Comparison of ENCODE assay signal across 10 cellular contexts in the genomic region with DNA sequence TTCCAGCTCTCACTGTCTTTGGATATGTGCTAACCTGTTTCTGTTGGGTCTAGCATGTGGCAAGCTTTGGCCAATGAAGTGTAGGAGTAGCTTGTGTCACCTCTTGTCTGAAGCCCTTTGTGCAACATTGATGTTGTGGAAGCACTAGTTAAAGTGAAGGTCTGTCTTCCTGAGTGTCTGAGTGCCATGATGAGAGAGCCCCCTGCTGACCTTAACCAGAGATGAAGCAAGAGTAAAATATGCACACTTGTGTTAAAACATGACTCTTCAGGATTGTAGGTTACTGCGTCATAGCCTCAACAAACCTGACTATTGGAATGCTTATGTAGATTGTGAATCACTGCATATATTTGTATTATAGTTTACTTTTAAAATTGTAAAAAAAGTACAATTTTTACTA.
DNase-seq lines count a peak whose midpoint lies in the region; ATAC-seq and TF ChIP-seq lines count a peak whose summit lies in the region.
"Had no signal": no experiment of that assay in that cellular context is flagged by ENCODE, and none has a peak within 500 bp of the region (broad histone marks: within the 10 kb centered on the region; RNA-seq: fewer than 3 reads in every experiment).

No MANE protein-coding gene starts in this region.

- no peaks in the 10 kb centered on the region for H3K4me1 Mint-ChIP-seq in MCF 10A (ENCODE audit: insufficient read depth, unreplicated experiment)
- H3K4me1 Mint-ChIP-seq: CD4-positive, CD25-positive, alpha-beta regulatory T cell had no signal

- 89% methylated on average over 1 of the region's 1 CpG for WGBS in mammary epithelial cell (ENCODE audit: low coverage, missing lambda C conversion rate)

- H3K36me3 ChIP-seq in mammary epithelial cell (ENCODE audit: insufficient read depth, low read length) (no peaks in the 10 kb centered on the region), upper lobe of right lung (no peaks in the 10 kb centered on the region)
- H3K36me3 ChIP-seq: thoracic aorta had no signal

- CTCF ChIA-PET in MCF 10A (lab: Yijun Ruan, JAX): interaction anchor here (0.6 kb wide), 1 partner anchor 12 kb away, joined by 3 read pairs; no protein-coding TSS in a partner anchor
- CTCF ChIA-PET in mammary epithelial cell (lab: Charles Lee; ENCODE audit: low non-redundant PET): no interaction called here

- no peaks in the 10 kb centered on the region for H3K36me3 Mint-ChIP-seq in MCF 10A (ENCODE audit: insufficient read depth, unreplicated experiment)
- H3K36me3 Mint-ChIP-seq: CD4-positive, CD25-positive, alpha-beta regulatory T cell had no signal

- no peak overlapping the region for H3K9ac ChIP-seq in mammary epithelial cell (ENCODE audit: insufficient read depth, low read length)

- H3K4me3 Mint-ChIP-seq in MCF 10A (ENCODE audit: unreplicated experiment): no peak overlapping the region
- H3K4me3 Mint-ChIP-seq: CD4-positive, CD25-positive, alpha-beta regulatory T cell had no signal

- in situ Hi-C loops in mammary epithelial cell (cut with MboI; ENCODE audit: low sequenced_read_pairs in 2 of 2): no loop called here

- H3K4me1 ChIP-seq in mammary epithelial cell (ENCODE audit: insufficient read depth, low read length) (no peaks in the 10 kb centered on the region), upper lobe of right lung (no peaks in the 10 kb centered on the region)

- H2AFZ ChIP-seq in mammary epithelial cell (ENCODE audit: low read depth, low read length): no peak overlapping the region

- H3K79me2 ChIP-seq in mammary epithelial cell (ENCODE audit: insufficient read depth, low read length): no peaks in the 10 kb centered on the region

- no peaks in the 10 kb centered on the region for H3K27me3 ChIP-seq in mammary epithelial cell (ENCODE audit: insufficient read depth, low read length)
- H3K27me3 ChIP-seq in upper lobe of right lung: no peaks in the 10 kb centered on the region

- no peak overlapping the region for H3K4me2 ChIP-seq in mammary epithelial cell (ENCODE audit: insufficient read depth, low read depth, low read length)

- BruUV-seq in MCF 10A (replicated peaks; lab: Mats Ljungman, UMichigan) (no TSS peak), mammary epithelial cell (replicated peaks; lab: Mats Ljungman, UMichigan) (no TSS peak)

- H3K4me3 ChIP-seq in mammary epithelial cell (replicated peaks in 1 of 3; ENCODE audit: insufficient read depth in 1 of 3, low read depth in 2 of 3, low read length in 3 of 3) (no peak overlapping the region), upper lobe of right lung (no peak overlapping the region)
- H3K4me3 ChIP-seq: thoracic aorta had no signal

- H4K20me1 ChIP-seq in mammary epithelial cell (ENCODE audit: insufficient read depth, low read length): no peaks in the 10 kb centered on the region

- ATAC-seq in upper lobe of right lung (peak; percentile 66), GM19452 (IDR thresholded peaks at IDR 0.05; ENCODE audit: unreplicated experiment) (no peak), GM18520 (IDR thresholded peaks at IDR 0.05; ENCODE audit: unreplicated experiment) (no peak)

- intact Hi-C loops in MCF 10A (cut with micrococcal nuclease): loop anchor here (5.0 kb wide), 1 partner anchor 100 kb away; no protein-coding TSS in a partner anchor
- intact Hi-C loops in mammary epithelial cell (cut with micrococcal nuclease): no loop called here
- intact Hi-C loops in upper lobe of right lung (cut with DNase I): no loop called here

- peak; percentile 68 for DNase-seq in MCF 10A (ENCODE audit: unreplicated experiment)
- DNase-seq in mammary epithelial cell: no peak
- DNase-seq in RKO (ENCODE audit: low spot score): peak; percentile 61
- DNase-seq in globus pallidus (ENCODE audit: low spot score): peak; percentile 92
- no peak for DNase-seq in upper lobe of right lung
- DNase-seq in stimulated activated CD4-positive, alpha-beta T cell treated with anti-CD3 and anti-CD28 coated beads, Interleukin-4, amount 100 ng/mL, for 1 hour: no peak
- DNase-seq: CD4-positive, CD25-positive, alpha-beta regulatory T cell had no signal

- TF ChIP-seq CTCF in MCF 10A (IDR thresholded peaks at IDR 0.05; ENCODE audit: unreplicated experiment) (no peak), mammary epithelial cell (conservative IDR thresholded peaks at IDR 0.05 in 1 of 2, IDR thresholded peaks at IDR 0.05 in 1 of 2; ENCODE audit: extremely low read depth in 1 of 2, insufficient read depth in 1 of 2, low read depth in 1 of 2, low read length in 2 of 2) (no peak), upper lobe of right lung (IDR thresholded peaks at IDR 0.05) (peak; percentile 18)

- H3K27me3 Mint-ChIP-seq in MCF 10A (ENCODE audit: insufficient read depth, unreplicated experiment): no peaks in the 10 kb centered on the region
- H3K27me3 Mint-ChIP-seq: CD4-positive, CD25-positive, alpha-beta regulatory T cell had no signal

- POLR2A ChIA-PET in MCF 10A (lab: Yijun Ruan, JAX): interaction anchor here (0.6 kb wide), 1 partner anchor 1751 kb away, joined by 3 read pairs; no protein-coding TSS in a partner anchor

- H3K27ac Mint-ChIP-seq in MCF 10A (ENCODE audit: low read depth, unreplicated experiment): no peak overlapping the region
- H3K27ac Mint-ChIP-seq: CD4-positive, CD25-positive, alpha-beta regulatory T cell had no signal

- H3K9me3 ChIP-seq in mammary epithelial cell (replicated peaks; ENCODE audit: insufficient read depth, low read length): peaks cover 27% of the 10 kb centered on the region
- no peaks in the 10 kb centered on the region for H3K9me3 ChIP-seq in upper lobe of right lung
- H3K9me3 ChIP-seq: thoracic aorta had no signal

- dilution Hi-C loops in mammary epithelial cell (cut with HindIII; ENCODE audit: low sequenced_read_pairs): no loop called here

- H3K27ac ChIP-seq in mammary epithelial cell (ENCODE audit: insufficient read depth, low read depth, low read length) (no peak overlapping the region), upper lobe of right lung (no peak overlapping the region)
- H3K27ac ChIP-seq: thoracic aorta had no signal

- no peaks in the 10 kb centered on the region for H3K9me3 Mint-ChIP-seq in MCF 10A (ENCODE audit: unreplicated experiment)

Comparison
In these comparisons a context has a peak if more than half of its experiments do, and no peak if none do; other contexts are left out.
1. DNase-seq: peak in MCF 10A (single experiment), RKO (single experiment) and globus pallidus (single experiment); none in mammary epithelial cell (single experiment), upper lobe of right lung (single experiment) and stimulated activated CD4-positive, alpha-beta T cell treated with anti-CD3 and anti-CD28 coated beads, Interleukin-4, amount 100 ng/mL, for 1 hour (single experiment).